Comparison of ENCODE assay signal across 12 cellular contexts in the genomic region with DNA sequence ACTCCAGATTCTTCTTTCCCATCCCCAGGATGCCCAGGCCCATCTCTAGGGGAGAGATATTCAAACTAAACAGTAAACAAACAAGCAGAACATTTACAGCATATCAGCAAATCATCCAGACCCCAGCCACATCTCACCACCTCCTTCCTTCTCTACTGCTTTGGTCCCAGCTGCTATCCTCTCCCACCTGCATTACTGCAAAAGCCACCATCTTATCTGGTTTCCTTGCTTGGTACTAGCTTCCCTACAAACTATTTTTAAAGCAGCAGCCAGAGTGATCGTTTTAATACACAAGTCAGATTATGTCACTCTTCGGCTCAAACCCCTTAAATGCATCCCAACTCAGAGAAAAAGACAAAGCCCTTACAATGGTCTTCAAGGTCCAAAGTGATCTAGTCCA. TPM values are rescaled to one million over a fixed set of nuclear protein-coding genes. Genes with fewer than 3 reads are reported as not detected.
A peak's percentile ranks its signal among the peaks of the same experiment; 100 is the strongest.
DNase-seq lines count a peak whose midpoint lies in the region; ATAC-seq and TF ChIP-seq lines count a peak whose summit lies in the region.
"Had no signal": no experiment of that assay in that cellular context is flagged by ENCODE, and none has a peak within 500 bp of the region (broad histone marks: within the 10 kb centered on the region; RNA-seq: fewer than 3 reads in every experiment).

No MANE protein-coding gene starts in this region.

- 62 to 66% methylated on average over 2 of the region's 2 CpGs for WGBS in heart right ventricle, 2 donors

- CTCF ChIA-PET in activated CD8-positive, alpha-beta T cell treated with anti-CD3 and anti-CD28 coated beads for 36 hours (lab: Charles Lee): interaction anchor here (0.8 to 9.0 kb wide), 6 partner anchors 33 to 155 kb away, joined by 3 to 92 read pairs (median 4); no protein-coding TSS in a partner anchor

- H3K36me3 Mint-ChIP-seq in activated CD8-positive, alpha-beta T cell treated with anti-CD3 and anti-CD28 coated beads for 36 hours (ENCODE audit: low read depth): peaks cover 18% of the 10 kb centered on the region
- H3K36me3 Mint-ChIP-seq: brain had no signal

- DNase-seq in heart right ventricle: no peak
- no peak for DNase-seq in Right ventricle myocardium inferior (ENCODE audit: missing footprints)
- no peak for DNase-seq in activated CD8-positive, alpha-beta T cell treated with anti-CD3 and anti-CD28 coated beads for 36 hours
- no peak for DNase-seq in lower lobe of right lung
- DNase-seq in upper lobe of right lung: no peak
- no peak for DNase-seq in HuH-7 (ENCODE audit: low spot score)
- DNase-seq: stimulated activated CD4-positive, alpha-beta T cell treated with anti-CD3 and anti-CD28 coated beads, Interleukin-2, amount 100 ng/mL, for 48 hours had no signal

- H3K27ac ChIP-seq in heart right ventricle (peak overlapping the region; percentile 22 to 85 (median 72)), lower lobe of right lung (peak overlapping the region; percentile 81), upper lobe of right lung (peak overlapping the region; percentile 88)
- H3K27ac ChIP-seq: suprapubic skin had no signal

- ATAC-seq in heart right ventricle (no peak), Right ventricle myocardium inferior (no peak), lower lobe of right lung (no peak), upper lobe of right lung (no peak), GM21529 (IDR thresholded peaks at IDR 0.05; ENCODE audit: unreplicated experiment) (no peak), GM21515 (IDR thresholded peaks at IDR 0.05; ENCODE audit: unreplicated experiment) (no peak)
- ATAC-seq in activated CD8-positive, alpha-beta T cell treated with anti-CD3 and anti-CD28 coated beads for 36 hours: no peak

- no peak overlapping the region for H3K4me3 ChIP-seq in heart right ventricle
- no peak overlapping the region for H3K4me3 ChIP-seq in lower lobe of right lung
- no peak overlapping the region for H3K4me3 ChIP-seq in upper lobe of right lung
- H3K4me3 ChIP-seq: suprapubic skin had no signal

- H3K4me1 ChIP-seq in heart right ventricle (peaks cover 0 to 60% (median 38%) of the 10 kb centered on the region in 9 donors), lower lobe of right lung (peaks cover 47% of the 10 kb centered on the region), upper lobe of right lung (peaks cover 44% of the 10 kb centered on the region)

- H3K4me3 Mint-ChIP-seq in activated CD8-positive, alpha-beta T cell treated with anti-CD3 and anti-CD28 coated beads for 36 hours: no peak overlapping the region
- H3K4me3 Mint-ChIP-seq: brain had no signal

- H3K27me3 ChIP-seq in heart right ventricle: no peaks in the 10 kb centered on the region
- no peaks in the 10 kb centered on the region for H3K27me3 ChIP-seq in lower lobe of right lung (ENCODE audit: low read depth)
- no peaks in the 10 kb centered on the region for H3K27me3 ChIP-seq in upper lobe of right lung
- H3K27me3 ChIP-seq: suprapubic skin had no signal

- no peak for TF ChIP-seq CTCF in heart right ventricle (IDR thresholded peaks at IDR 0.05)
- no peak for TF ChIP-seq CTCF in activated CD8-positive, alpha-beta T cell treated with anti-CD3 and anti-CD28 coated beads for 36 hours (IDR thresholded peaks at IDR 0.05)
- no peak for TF ChIP-seq CTCF in lower lobe of right lung (IDR thresholded peaks at IDR 0.05)
- no peak for TF ChIP-seq CTCF in upper lobe of right lung (IDR thresholded peaks at IDR 0.05)

- intact Hi-C loops in heart right ventricle (cut with DNase I) (loop anchor here in 1 of 10 donors (5.0 kb wide), 1 partner anchor 240 kb away; a partner anchor contains a TSS), Right ventricle myocardium inferior (cut with DNase I) (no loop called here), lower lobe of right lung (cut with DNase I) (no loop called here), upper lobe of right lung (cut with DNase I) (no loop called here)
- intact Hi-C loops in activated CD8-positive, alpha-beta T cell treated with anti-CD3 and anti-CD28 coated beads for 36 hours (cut with micrococcal nuclease): loop anchor here (5.0 kb wide), 1 partner anchor 45 kb away; no protein-coding TSS in a partner anchor

- H3K9me3 Mint-ChIP-seq in activated CD8-positive, alpha-beta T cell treated with anti-CD3 and anti-CD28 coated beads for 36 hours: peaks cover 2% of the 10 kb centered on the region
- H3K9me3 Mint-ChIP-seq: brain had no signal

- peak overlapping the region; percentile 89 for H3K27ac Mint-ChIP-seq in activated CD8-positive, alpha-beta T cell treated with anti-CD3 and anti-CD28 coated beads for 36 hours

- peaks cover 0 to 4% (median 0%) of the 10 kb centered on the region in 9 donors for H3K36me3 ChIP-seq in heart right ventricle
- no peaks in the 10 kb centered on the region for H3K36me3 ChIP-seq in lower lobe of right lung
- no peaks in the 10 kb centered on the region for H3K36me3 ChIP-seq in upper lobe of right lung
- H3K36me3 ChIP-seq: suprapubic skin had no signal

- H3K27me3 Mint-ChIP-seq in activated CD8-positive, alpha-beta T cell treated with anti-CD3 and anti-CD28 coated beads for 36 hours: no peaks in the 10 kb centered on the region
- H3K27me3 Mint-ChIP-seq: brain had no signal

- POLR2A ChIA-PET in activated CD8-positive, alpha-beta T cell treated with anti-CD3 and anti-CD28 coated beads for 36 hours (lab: Charles Lee): interaction anchor here (1.9 kb wide), 1 partner anchor 11 kb away, joined by 4 read pairs; no protein-coding TSS in a partner anchor

- peaks cover 73% of the 10 kb centered on the region for H3K4me1 Mint-ChIP-seq in activated CD8-positive, alpha-beta T cell treated with anti-CD3 and anti-CD28 coated beads for 36 hours (ENCODE audit: low read depth)

- H3K9me3 ChIP-seq in heart right ventricle (no peaks in the 10 kb centered on the region), lower lobe of right lung (no peaks in the 10 kb centered on the region), upper lobe of right lung (no peaks in the 10 kb centered on the region)
- H3K9me3 ChIP-seq: suprapubic skin had no signal

RNA-seq across cellular contexts. Expression of a gene that starts 4.8 kb away (rescaled TPM):
- total RNA-seq in heart right ventricle (1 to 10 TPM; 1.7 to 8.6 (median 3.9) TPM), Right ventricle myocardium inferior (4.8 TPM), lower lobe of right lung (22.2 TPM), upper lobe of right lung (20.6 TPM)
- polyA plus RNA-seq in heart right ventricle: 1 to 10 TPM; 5.0 to 8.6 TPM
- 10 to 100 TPM; 18.5 to 19.0 TPM for total RNA-seq in activated CD8-positive, alpha-beta T cell treated with anti-CD3 and anti-CD28 coated beads for 36 hours

RNA-seq across cellular contexts. Expression of a gene that starts 18.7 kb away (rescaled TPM):
- total RNA-seq in heart right ventricle: 1 to 10 TPM; 2.8 to 8.5 (median 5.1) TPM
- polyA plus RNA-seq in heart right ventricle: 1 to 10 TPM; 1.5 to 2.6 TPM
- 9.5 TPM for total RNA-seq in Right ventricle myocardium inferior
- total RNA-seq in activated CD8-positive, alpha-beta T cell treated with anti-CD3 and anti-CD28 coated beads for 36 hours: 1 to 10 TPM; 4.8 to 7.0 TPM
- total RNA-seq in lower lobe of right lung: 14.7 TPM
- 16.1 TPM for total RNA-seq in upper lobe of right lung

RNA-seq across cellular contexts. Expression of a gene that starts 51.4 kb away (rescaled TPM):
- under 1 TPM in 1 of 10 donors, not detected in 9; 0.13 TPM for total RNA-seq in heart right ventricle
- polyA plus RNA-seq in heart right ventricle: under 1 TPM in 1 of 2 donors, not detected in 1; 0.04 TPM
- total RNA-seq in Right ventricle myocardium inferior: not detected
- total RNA-seq in activated CD8-positive, alpha-beta T cell treated with anti-CD3 and anti-CD28 coated beads for 36 hours: not detected
- total RNA-seq in lower lobe of right lung: 0.18 TPM
- 0.17 TPM for total RNA-seq in upper lobe of right lung
- total RNA-seq: esophagus mucosa, suprapubic skin had no signal
